13 cellular contexts compared by ENCODE assay signal in the genomic region with DNA sequence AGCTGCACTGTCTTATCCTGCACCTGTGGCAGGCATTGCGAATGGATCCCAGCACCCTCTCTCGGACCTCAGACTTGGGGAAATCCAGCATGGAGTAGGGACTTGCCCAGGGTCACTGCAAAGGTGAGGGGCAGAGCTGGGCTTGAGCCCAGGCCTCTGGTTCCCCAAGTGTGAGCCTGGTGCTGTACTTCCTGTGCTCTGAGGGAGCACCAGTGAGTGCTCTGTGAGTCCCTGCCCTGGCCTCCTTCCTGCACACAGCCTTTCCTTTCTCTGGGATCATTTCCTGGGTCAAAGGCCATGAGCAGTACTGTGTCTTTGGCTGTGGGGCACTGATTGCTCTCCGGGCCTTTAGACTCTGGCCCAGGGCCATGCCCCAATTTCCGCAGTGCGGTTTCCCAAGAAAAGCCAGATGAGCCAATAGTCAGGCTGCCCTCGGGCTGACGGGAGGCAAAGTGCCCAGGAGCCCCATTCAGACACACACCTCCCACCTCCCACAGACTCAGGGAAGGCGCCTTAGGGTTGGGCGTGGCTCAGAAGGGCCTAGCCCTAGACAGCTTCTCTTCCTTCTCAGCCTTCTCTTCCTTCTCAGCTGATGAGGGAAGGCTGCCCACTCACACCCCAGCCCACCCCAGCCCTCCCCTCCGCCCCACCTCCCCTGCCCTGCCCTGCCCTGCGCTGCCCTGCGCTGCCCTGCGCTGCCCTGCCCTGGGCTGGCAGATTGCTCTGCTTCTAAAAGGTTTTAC. TPM values are rescaled to one million over a fixed set of nuclear protein-coding genes. Genes with fewer than 3 reads are reported as not detected.
A peak's percentile ranks its signal among the peaks of the same experiment; 100 is the strongest.
DNase-seq lines count a peak whose midpoint lies in the region; ATAC-seq and TF ChIP-seq lines count a peak whose summit lies in the region.
"Had no signal": no experiment of that assay in that cellular context is flagged by ENCODE, and none has a peak within 500 bp of the region (broad histone marks: within the 10 kb centered on the region; RNA-seq: fewer than 3 reads in every experiment).

No MANE protein-coding gene starts in this region.

- DNase-seq in DND-41 (no peak), NCI-H69 (lab: John Stamatoyannopoulos, UW) (peak; percentile 84), germinal center (ENCODE audit: low spot score) (no peak)
- DNase-seq in activated naive CD4-positive, alpha-beta T cell treated with anti-CD3 and anti-CD28 coated beads, Interleukin-2, amount 10 ng/mL, durations not matched to agents 7 days and 5 days, result no peak
- DNase-seq: activated naive CD4-positive, alpha-beta T cell treated with anti-CD3 and anti-CD28 coated beads for 36 hours; NCI-H2081 treated with DMSO at 0.1 percent for 48 hours; spleen had no signal

- H3K36me3 ChIP-seq in DND-41 (ENCODE audit: insufficient read depth, low read length) (no peaks in the 10 kb centered on the region), esophagus (ENCODE audit: control insufficient read depth in 2 of 2, insufficient read depth in 2 of 2, low read length in 1 of 2) (no peaks in the 10 kb centered on the region), neutrophil (peaks cover 26% of the 10 kb centered on the region)
- H3K36me3 ChIP-seq: BLaER1 treated with 17β-estradiol and CSF1 and Interleukin-3, amounts not matched to agents 10 nM and 100 nM had no signal

- CTCF ChIA-PET in activated naive CD4-positive, alpha-beta T cell treated with anti-CD3 and anti-CD28 coated beads, Interleukin-2, amount 10 ng/mL, durations not matched to agents 7 days and 5 days (lab: Charles Lee), result interaction anchor here (1.0 kb wide), 1 partner anchor 51 kb away, joined by 3 read pairs; no protein-coding TSS in a partner anchor

- peak overlapping the region; percentile 39; the same call in 1 of the 2 replicates for H2AFZ ChIP-seq in DND-41 (ENCODE audit: low read depth, low read length)

- ATAC-seq in DND-41 (ENCODE audit: insufficient read depth, low read depth), result peak; percentile 40
- ATAC-seq in HG02642 (IDR thresholded peaks at IDR 0.05; ENCODE audit: poor library complexity, unreplicated experiment), result no peak
- ATAC-seq in HG03520 (IDR thresholded peaks at IDR 0.05; ENCODE audit: unreplicated experiment), result no peak

- no peaks in the 10 kb centered on the region for H3K36me3 Mint-ChIP-seq in activated naive CD4-positive, alpha-beta T cell treated with anti-CD3 and anti-CD28 coated beads, Interleukin-2, amount 10 ng/mL, durations not matched to agents 7 days and 5 days

- H3K4me1 Mint-ChIP-seq in activated naive CD4-positive, alpha-beta T cell treated with anti-CD3 and anti-CD28 coated beads, Interleukin-2, amount 10 ng/mL, durations not matched to agents 7 days and 5 days, result no peaks in the 10 kb centered on the region

- no peaks in the 10 kb centered on the region for H3K79me2 ChIP-seq in DND-41 (ENCODE audit: insufficient read depth, low read length)

- WGBS in esophagus, 2 donors, result 41 to 51% methylated on average over 10 to 13 of the region's 13 CpGs

- H3K4me1 ChIP-seq in DND-41 (ENCODE audit: insufficient read depth, low read length) (no peaks in the 10 kb centered on the region; the same call in 1 of the 2 replicates), esophagus (ENCODE audit: control insufficient read depth in 2 of 2, insufficient read depth in 2 of 2, low read length in 1 of 2) (peaks cover 0 to 25% of the 10 kb centered on the region in 2 donors), neutrophil (ENCODE audit: control insufficient read depth in 1 of 2, insufficient read depth in 1 of 2, low read depth in 1 of 2, low read length in 1 of 2) (peaks cover 35 to 43% of the 10 kb centered on the region in 2 experiments)

- no peak overlapping the region for H3K4me3 ChIP-seq in DND-41 (ENCODE audit: low read depth in 1 of 2, low read length in 2 of 2)
- no peak overlapping the region for H3K4me3 ChIP-seq in esophagus (ENCODE audit: low read depth in 1 of 2, low read length in 2 of 2)
- no peak overlapping the region for H3K4me3 ChIP-seq in neutrophil (ENCODE audit: low read depth in 1 of 2, low read length in 1 of 2)
- H3K4me3 ChIP-seq: BLaER1 treated with 17β-estradiol and CSF1 and Interleukin-3, amounts not matched to agents 10 nM and 100 nM; dorsolateral prefrontal cortex; spleen had no signal

- H3K27me3 ChIP-seq in DND-41 (ENCODE audit: insufficient read depth, low read length, poor library complexity) (no peaks in the 10 kb centered on the region), esophagus (ENCODE audit: control insufficient read depth in 1 of 2, insufficient read depth in 2 of 2, low read length in 2 of 2) (no peaks in the 10 kb centered on the region), neutrophil (no peaks in the 10 kb centered on the region)
- H3K27me3 ChIP-seq: BLaER1 treated with 17β-estradiol and CSF1 and Interleukin-3, amounts not matched to agents 10 nM and 100 nM; dorsolateral prefrontal cortex; spleen had no signal

- no peak overlapping the region for H3K4me2 ChIP-seq in DND-41 (ENCODE audit: insufficient read depth, low read length)

- H3K4me3 Mint-ChIP-seq in activated naive CD4-positive, alpha-beta T cell treated with anti-CD3 and anti-CD28 coated beads, Interleukin-2, amount 10 ng/mL, durations not matched to agents 7 days and 5 days, result no peak overlapping the region
- H3K4me3 Mint-ChIP-seq: activated naive CD4-positive, alpha-beta T cell treated with anti-CD3 and anti-CD28 coated beads for 36 hours had no signal

- TF ChIP-seq CTCF in DND-41 (IDR thresholded peaks at IDR 0.05; ENCODE audit: borderline replicate concordance, extremely low read depth, low read length, poor library complexity, severe bottlenecking) (no peak), neutrophil (IDR thresholded peaks at IDR 0.05) (no peak)

- H3K9me3 ChIP-seq in DND-41 (ENCODE audit: insufficient read depth, low read length, severe bottlenecking) (no peaks in the 10 kb centered on the region), esophagus (ENCODE audit: control insufficient read depth in 2 of 2, insufficient read depth in 1 of 2, low read depth in 1 of 2, low read length in 1 of 2) (no peaks in the 10 kb centered on the region), neutrophil (no peaks in the 10 kb centered on the region)
- H3K9me3 ChIP-seq: BLaER1 treated with 17β-estradiol and CSF1 and Interleukin-3, amounts not matched to agents 10 nM and 100 nM; spleen had no signal

- no peaks in the 10 kb centered on the region for H3K9me3 Mint-ChIP-seq in activated naive CD4-positive, alpha-beta T cell treated with anti-CD3 and anti-CD28 coated beads, Interleukin-2, amount 10 ng/mL, durations not matched to agents 7 days and 5 days
- H3K9me3 Mint-ChIP-seq: activated naive CD4-positive, alpha-beta T cell treated with anti-CD3 and anti-CD28 coated beads for 36 hours had no signal

- no peak overlapping the region for H3K27ac Mint-ChIP-seq in activated naive CD4-positive, alpha-beta T cell treated with anti-CD3 and anti-CD28 coated beads, Interleukin-2, amount 10 ng/mL, durations not matched to agents 7 days and 5 days
- H3K27ac Mint-ChIP-seq: activated naive CD4-positive, alpha-beta T cell treated with anti-CD3 and anti-CD28 coated beads for 36 hours had no signal

- no peak overlapping the region for H3K9ac ChIP-seq in DND-41 (ENCODE audit: low read depth, low read length)
- H3K9ac ChIP-seq: BLaER1 treated with 17β-estradiol and CSF1 and Interleukin-3, amounts not matched to agents 10 nM and 100 nM had no signal

- no peaks in the 10 kb centered on the region for H3K27me3 Mint-ChIP-seq in activated naive CD4-positive, alpha-beta T cell treated with anti-CD3 and anti-CD28 coated beads, Interleukin-2, amount 10 ng/mL, durations not matched to agents 7 days and 5 days

- H3K27ac ChIP-seq in DND-41 (ENCODE audit: low read length), result no peak overlapping the region
- peak overlapping the region; percentile 73 to 81 for H3K27ac ChIP-seq in esophagus (ENCODE audit: low read depth in 2 of 2, low read length in 1 of 2)
- peak overlapping the region; percentile 80 for H3K27ac ChIP-seq in neutrophil
- H3K27ac ChIP-seq: BLaER1 treated with 17β-estradiol and CSF1 and Interleukin-3, amounts not matched to agents 10 nM and 100 nM; dorsolateral prefrontal cortex had no signal

- no peaks in the 10 kb centered on the region for H4K20me1 ChIP-seq in DND-41 (ENCODE audit: insufficient read depth, low read length)
- H4K20me1 ChIP-seq: BLaER1 treated with 17β-estradiol and CSF1 and Interleukin-3, amounts not matched to agents 10 nM and 100 nM had no signal

RNA-seq across cellular contexts. Expression of a gene that starts 23.3 kb away (rescaled TPM):
- 10 to 100 TPM in 1 of 2 donors, 1 to 10 TPM in 1; 9.3 to 12.2 TPM for polyA plus RNA-seq in esophagus

RNA-seq across cellular contexts. Expression of a gene that starts 50.1 kb away (rescaled TPM):
- polyA plus RNA-seq in esophagus, result 1 to 10 TPM; 7.1 to 9.0 TPM
